9 cellular contexts compared by ENCODE assay signal in genomic region chr1:225921734-225922709, GRCh38. TPM values are rescaled to one million over a fixed set of nuclear protein-coding genes. Genes with fewer than 3 reads are reported as not detected.
DNase-seq lines count a peak whose midpoint lies in the region; TF ChIP-seq lines count a peak whose summit lies in the region.
"Had no signal": no experiment of that assay in that cellular context is flagged by ENCODE, and none has a peak within 500 bp of the region (broad histone marks: within the 10 kb centered on the region; RNA-seq: fewer than 3 reads in every experiment).

No MANE protein-coding gene starts in this region.

- peak overlapping the region in 6 of 59 donors; percentile 79 to 99 (median 95) for H3K4me3 ChIP-seq in dorsolateral prefrontal cortex

- H3K9me3 Mint-ChIP-seq in progenitor cell of endocrine pancreas (ENCODE audit: low read depth), result no peaks in the 10 kb centered on the region

- peak overlapping the region; percentile 93 for H3K4me3 Mint-ChIP-seq in progenitor cell of endocrine pancreas (ENCODE audit: low read depth)

- DNase-seq in NCI-H748 (lab: John Stamatoyannopoulos, UW; ENCODE audit: unreplicated experiment) (peak; percentile 12), NCI-H748 treated with DMSO at 0.1 percent for 48 hours (lab: John Stamatoyannopoulos, UW) (no peak), NCI-H2196 (lab: John Stamatoyannopoulos, UW; ENCODE audit: unreplicated experiment) (peak; percentile 81), dorsolateral prefrontal cortex (no peak), progenitor cell of endocrine pancreas (ENCODE audit: low spot score, unreplicated experiment) (no peak), pons (ENCODE audit: low spot score) (no peak), posterior vena cava (ENCODE audit: low spot score) (no peak)
- DNase-seq in stimulated activated CD4-positive, alpha-beta T cell treated with anti-CD3 and anti-CD28 coated beads, Interleukin-4, amount 100 ng/mL, for 24 hours, result no peak

- H3K27me3 ChIP-seq in dorsolateral prefrontal cortex, result no peaks in the 10 kb centered on the region

- H3K27ac ChIP-seq in dorsolateral prefrontal cortex, result peak overlapping the region in 30 of 59 donors; percentile 6 to 97 (median 89)

- intact Hi-C loops in dorsolateral prefrontal cortex (cut with DNase I) (loop anchor here (2.0 to 10.0 kb wide), 5 partner anchors 39 to 265 kb away; partner anchors contain the start of genes H3-3A (in 1 of the 2) and TMEM63A (in 1 of the 2)), posterior vena cava (cut with DNase I) (no loop called here)

- peaks cover 6% of the 10 kb centered on the region for H3K4me1 Mint-ChIP-seq in progenitor cell of endocrine pancreas (ENCODE audit: low read depth)

- no peaks in the 10 kb centered on the region for H3K27me3 Mint-ChIP-seq in progenitor cell of endocrine pancreas

- no peak overlapping the region for H3K27ac Mint-ChIP-seq in progenitor cell of endocrine pancreas

- peaks cover 14% of the 10 kb centered on the region for H3K36me3 Mint-ChIP-seq in progenitor cell of endocrine pancreas (ENCODE audit: insufficient read depth)

- TF ChIP-seq CTCF in dorsolateral prefrontal cortex (IDR thresholded peaks at IDR 0.05 in 54 of 56, conservative IDR thresholded peaks at IDR 0.05 in 2 of 56; ENCODE audit: low read depth in 1 of 56, partially characterized antibody in 56 of 56) (no peak), progenitor cell of endocrine pancreas (IDR thresholded peaks at IDR 0.05; ENCODE audit: unreplicated experiment) (no peak)

RNA-seq across cellular contexts. Expression of gene PYCR2, which starts 2.0 kb away (rescaled TPM):
- total RNA-seq in dorsolateral prefrontal cortex (100 to 1,000 TPM in 2 of 120 experiments, 10 to 100 TPM in 118; 44.8 to 116 (median 65.6) TPM), progenitor cell of endocrine pancreas (54.5 and 54.8 TPM in 2 replicates), posterior vena cava (10 to 100 TPM; 41.7 to 45.9 TPM)

RNA-seq across cellular contexts. Expression of gene LEFTY2, which starts 19.0 kb away (rescaled TPM):
- total RNA-seq in dorsolateral prefrontal cortex (1 to 10 TPM in 6 of 120 experiments, under 1 TPM in 12, not detected in 102; 0.23 to 2.2 (median 0.41) TPM), progenitor cell of endocrine pancreas (0.22 and 0.51 TPM in 2 replicates), posterior vena cava (1 to 10 TPM; 3.4 to 4.2 TPM)

RNA-seq across cellular contexts. Expression of gene LEFTY1, which starts 33.1 kb away (rescaled TPM):
- total RNA-seq in dorsolateral prefrontal cortex, result 1 to 10 TPM in 119 of 120 experiments, under 1 TPM in 1; 0.84 to 8.3 (median 3.3) TPM
- 22.9 and 26.0 TPM in 2 replicates for total RNA-seq in progenitor cell of endocrine pancreas
- under 1 TPM; 0.28 to 0.38 TPM for total RNA-seq in posterior vena cava
- total RNA-seq: pulmonary artery endothelial cell had no signal

RNA-seq across cellular contexts. Expression of gene TMEM63A, which starts 39.8 kb away (rescaled TPM):
- 100 to 1,000 TPM in 94 of 120 experiments, 10 to 100 TPM in 26; 47.1 to 833 (median 180) TPM for total RNA-seq in dorsolateral prefrontal cortex
- total RNA-seq in progenitor cell of endocrine pancreas, result 236 and 246 TPM in 2 replicates
- 10 to 100 TPM; 58.7 to 65.0 TPM for total RNA-seq in posterior vena cava

Comparison
In these comparisons a context has a peak if more than half of its experiments do, and no peak if none do; other contexts are left out.
1. DNase-seq: peak in NCI-H748 (single experiment) and NCI-H2196 (single experiment); none in NCI-H748 treated with DMSO at 0.1 percent for 48 hours (single experiment), dorsolateral prefrontal cortex (0 of 10), progenitor cell of endocrine pancreas (single experiment), pons (single experiment), stimulated activated CD4-positive, alpha-beta T cell treated with anti-CD3 and anti-CD28 coated beads, Interleukin-4, amount 100 ng/mL, for 24 hours (single experiment) and posterior vena cava (single experiment).
2. intact Hi-C loops: an anchor here in dorsolateral prefrontal cortex (2.0 to 10.0 kb wide); none called in posterior vena cava.